Comparison of ENCODE assay signal across 23 cellular contexts in the genomic region with DNA sequence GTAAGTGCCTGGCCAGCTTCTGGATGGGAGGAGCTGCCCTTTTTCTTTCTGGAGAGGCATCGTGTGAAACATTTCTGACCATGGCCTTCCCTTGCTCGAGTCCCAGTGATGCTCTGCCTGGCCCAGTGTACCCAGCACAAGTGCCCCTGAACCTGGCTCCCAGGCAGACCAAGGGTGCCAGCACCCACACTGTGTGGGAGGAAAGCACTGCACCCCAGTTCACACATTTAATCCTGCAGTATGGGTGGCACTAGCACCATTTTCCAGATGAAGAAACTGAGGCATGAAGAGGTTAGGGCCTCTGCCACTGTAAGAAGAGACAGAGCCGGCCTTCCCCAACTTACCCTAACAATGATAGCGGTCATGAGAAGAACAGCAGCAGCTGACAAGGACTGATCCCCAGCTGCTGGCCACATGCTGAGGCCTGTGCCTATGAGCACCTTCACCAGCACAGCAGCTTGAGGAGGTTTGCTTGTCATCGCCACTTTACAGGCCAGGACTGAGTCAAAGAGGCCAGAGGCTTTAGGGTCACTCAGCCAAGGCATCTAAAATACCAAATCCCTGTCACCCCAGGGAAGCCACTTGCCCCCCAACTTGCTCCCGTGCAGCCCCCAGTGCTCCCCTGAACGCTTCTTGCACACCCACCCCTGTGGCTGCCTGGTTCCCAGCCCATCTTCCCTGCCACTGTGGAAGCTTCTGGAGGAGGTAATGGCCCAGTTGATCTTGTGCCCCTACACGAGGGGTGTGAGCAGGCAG. TPM values are rescaled to one million over a fixed set of nuclear protein-coding genes. Genes with fewer than 3 reads are reported as not detected.
DNase-seq lines count a peak whose midpoint lies in the region; ATAC-seq and TF ChIP-seq lines count a peak whose summit lies in the region.
"Had no signal": no experiment of that assay in that cellular context is flagged by ENCODE, and none has a peak within 500 bp of the region (broad histone marks: within the 10 kb centered on the region; RNA-seq: fewer than 3 reads in every experiment).

No MANE protein-coding gene starts in this region.

- ATAC-seq in HG03135 (IDR thresholded peaks at IDR 0.05; ENCODE audit: unreplicated experiment) (no peak), HG02938 (IDR thresholded peaks at IDR 0.05; ENCODE audit: unreplicated experiment) (no peak), HG02885 (IDR thresholded peaks at IDR 0.05; ENCODE audit: poor library complexity, unreplicated experiment) (no peak)

- H4K20me1 ChIP-seq in BLaER1, result peaks cover 67% of the 10 kb centered on the region

- peak overlapping the region; percentile 61 for H3K4me2 ChIP-seq in BLaER1
- H3K4me2 ChIP-seq: SK-N-SH had no signal

- no peak overlapping the region for H3K27ac ChIP-seq in BLaER1

- H3K36me3 ChIP-seq in BLaER1, result peaks cover 79% of the 10 kb centered on the region

- DNase-seq in GM10248 (ENCODE audit: extremely low spot score) (peak; percentile 11), ecto neural progenitor cell (ENCODE audit: low spot score) (peak; percentile 22), myocyte (ENCODE audit: low read depth) (peak; percentile 8), midbrain (lab: John Stamatoyannopoulos, UW) (no peak)
- DNase-seq: ACHN, AML-193, DMS 273 treated with DMSO at 0.1 percent for 48 hours, DND-41, Karpas-422, NCI-H1436, NCI-H2081, NCI-H2171 treated with DMSO at 0.1 percent for 48 hours, NCI-H446, OCI-M1, SHP77, SK-N-SH had no signal

- POLR2A ChIA-PET in GM10248 (lab: Yijun Ruan, JAX), result no interaction called here

- CTCF ChIA-PET in GM10248 (lab: Yijun Ruan, JAX), result no interaction called here

- H3K9ac ChIP-seq in BLaER1, result no peak overlapping the region
- H3K9ac ChIP-seq: SK-N-SH had no signal

- H3K4me3 ChIP-seq in BLaER1, result no peak overlapping the region

- H3K9me3 ChIP-seq in BLaER1, result peaks cover 21% of the 10 kb centered on the region

- H3K27me3 ChIP-seq in BLaER1, result no peaks in the 10 kb centered on the region

- TF ChIP-seq CTCF in GM10248 (IDR thresholded peaks at IDR 0.05; ENCODE audit: control extremely low read depth, extremely low read depth, low read depth, missing control alignments), result no peak

- H3K4me1 ChIP-seq in BLaER1, result peaks cover 68% of the 10 kb centered on the region

RNA-seq across cellular contexts. Expression of gene PRR23E, which starts 15.0 kb away (rescaled TPM):
- total RNA-seq in myocyte, result not detected in 2 replicates
- not detected for polyA plus RNA-seq in myocyte (2012)
- total RNA-seq: G401, MCF 10A had no signal
- polyA plus RNA-seq: IgD-negative memory B cell, SK-N-SH had no signal
